16 cellular contexts compared by ENCODE assay signal in genomic region chr2:25964891-25965290, GRCh38. TPM values are rescaled to one million over a fixed set of nuclear protein-coding genes. Genes with fewer than 3 reads are reported as not detected.
DNase-seq lines count a peak whose midpoint lies in the region; ATAC-seq and TF ChIP-seq lines count a peak whose summit lies in the region.
"Had no signal": no experiment of that assay in that cellular context is flagged by ENCODE, and none has a peak within 500 bp of the region (broad histone marks: within the 10 kb centered on the region; RNA-seq: fewer than 3 reads in every experiment).

No MANE protein-coding gene starts in this region.

- H3K9me3 ChIP-seq in osteoblast (ENCODE audit: low read depth, low read length) = no peaks in the 10 kb centered on the region
- H3K9me3 ChIP-seq in mucosa of descending colon = no peaks in the 10 kb centered on the region

- no peaks in the 10 kb centered on the region for H3K27me3 Mint-ChIP-seq in activated naive CD8-positive, alpha-beta T cell treated with anti-CD3 and anti-CD28 coated beads, Interleukin-2, amount 50 U/mL, for 24 hours
- H3K27me3 Mint-ChIP-seq: activated naive CD8-positive, alpha-beta T cell; activated T-cell treated with anti-CD3 and anti-CD28 coated beads, Interleukin-2, amount 50 U/mL, for 24 hours; central memory CD8-positive, alpha-beta T cell; naive B cell had no signal

- H3K79me2 ChIP-seq in osteoblast (ENCODE audit: insufficient read depth, low read length) = peaks cover 12% of the 10 kb centered on the region

- peaks cover 7% of the 10 kb centered on the region for H3K4me1 Mint-ChIP-seq in activated naive CD8-positive, alpha-beta T cell treated with anti-CD3 and anti-CD28 coated beads, Interleukin-2, amount 50 U/mL, for 24 hours

- H3K4me3 ChIP-seq in osteoblast (ENCODE audit: insufficient read depth, low read length) = no peak overlapping the region
- no peak overlapping the region for H3K4me3 ChIP-seq in mucosa of descending colon

- TF ChIP-seq CTCF in C4-2B (conservative IDR thresholded peaks at IDR 0.05) (no peak), osteoblast (IDR thresholded peaks at IDR 0.05; ENCODE audit: extremely low read depth, low read depth, low read length) (no peak), mucosa of descending colon (IDR thresholded peaks at IDR 0.05) (no peak)

- peaks cover 26% of the 10 kb centered on the region for H3K4me1 ChIP-seq in osteoblast (ENCODE audit: insufficient read depth, low read length)
- H3K4me1 ChIP-seq in mucosa of descending colon (ENCODE audit: low read depth) = no peaks in the 10 kb centered on the region

- peaks cover 5% of the 10 kb centered on the region for H4K20me1 ChIP-seq in osteoblast (ENCODE audit: insufficient read depth, low read length)

- H3K9me3 Mint-ChIP-seq in activated naive CD8-positive, alpha-beta T cell treated with anti-CD3 and anti-CD28 coated beads, Interleukin-2, amount 50 U/mL, for 24 hours = no peaks in the 10 kb centered on the region
- H3K9me3 Mint-ChIP-seq: activated T-cell treated with anti-CD3 and anti-CD28 coated beads, Interleukin-2, amount 50 U/mL, for 24 hours; CD8-positive, alpha-beta T cell; central memory CD8-positive, alpha-beta T cell; naive B cell had no signal

- H3K27ac Mint-ChIP-seq in activated naive CD8-positive, alpha-beta T cell treated with anti-CD3 and anti-CD28 coated beads, Interleukin-2, amount 50 U/mL, for 24 hours = no peak overlapping the region
- H3K27ac Mint-ChIP-seq: activated naive CD8-positive, alpha-beta T cell; activated T-cell treated with anti-CD3 and anti-CD28 coated beads, Interleukin-2, amount 50 U/mL, for 24 hours; CD8-positive, alpha-beta T cell had no signal

- no peak overlapping the region for H3K4me2 ChIP-seq in osteoblast (ENCODE audit: insufficient read depth, low read length)

- no peak overlapping the region for H2AFZ ChIP-seq in osteoblast (ENCODE audit: low read length)

- peak overlapping the region; percentile 69; the same call in 1 of the 2 replicates for H3K27ac ChIP-seq in C4-2B
- no peak overlapping the region for H3K27ac ChIP-seq in osteoblast (ENCODE audit: low read depth, low read length)

- no peaks in the 10 kb centered on the region for H3K36me3 Mint-ChIP-seq in activated naive CD8-positive, alpha-beta T cell treated with anti-CD3 and anti-CD28 coated beads, Interleukin-2, amount 50 U/mL, for 24 hours (ENCODE audit: low read depth)
- H3K36me3 Mint-ChIP-seq: activated naive CD8-positive, alpha-beta T cell; CD8-positive, alpha-beta T cell; naive B cell had no signal

- H3K4me3 Mint-ChIP-seq in activated naive CD8-positive, alpha-beta T cell treated with anti-CD3 and anti-CD28 coated beads, Interleukin-2, amount 50 U/mL, for 24 hours = no peak overlapping the region
- H3K4me3 Mint-ChIP-seq: activated naive CD8-positive, alpha-beta T cell; activated T-cell treated with anti-CD3 and anti-CD28 coated beads, Interleukin-2, amount 50 U/mL, for 24 hours; CD8-positive, alpha-beta T cell; central memory CD8-positive, alpha-beta T cell had no signal

- peak; percentile 43 for ATAC-seq in SK-N-SH treated with all-trans-retinoic acid at 6 μM for 48 hours
- no peak for ATAC-seq in mucosa of descending colon
- ATAC-seq in HG02938 (IDR thresholded peaks at IDR 0.05; ENCODE audit: unreplicated experiment) = no peak
- ATAC-seq in activated naive CD8-positive, alpha-beta T cell treated with anti-CD3 and anti-CD28 coated beads, Interleukin-2, amount 50 U/mL, for 24 hours = no peak
- ATAC-seq: CD8-positive, alpha-beta T cell had no signal

- no peaks in the 10 kb centered on the region for H3K36me3 ChIP-seq in osteoblast (ENCODE audit: insufficient read depth, low read length)
- H3K36me3 ChIP-seq in mucosa of descending colon (ENCODE audit: low read depth) = no peaks in the 10 kb centered on the region

- intact Hi-C loops in mucosa of descending colon (cut with DNase I, micrococcal nuclease) = no loop called here

- H3K27me3 ChIP-seq in osteoblast (ENCODE audit: insufficient read depth, low read length) = no peaks in the 10 kb centered on the region

- DNase-seq in globus pallidus (ENCODE audit: low spot score) (peak; percentile 72), osteoblast (ENCODE audit: insufficient read length, low spot score, missing footprints) (peak; percentile 76), mucosa of descending colon (no peak), NOMO-1 treated with dmso at 0.1 percent for 144 hours (lab: John Stamatoyannopoulos, UW; ENCODE audit: unreplicated experiment) (no peak)
- no peak for DNase-seq in activated naive CD8-positive, alpha-beta T cell treated with anti-CD3 and anti-CD28 coated beads, Interleukin-2, amount 50 U/mL, for 24 hours
- DNase-seq: activated CD4-positive, alpha-beta T cell treated with anti-CD3 and anti-CD28 coated beads, Interleukin-2, amount 50 U/mL, for 48 hours; activated T-cell treated with anti-CD3 and anti-CD28 coated beads, Interleukin-2, amount 50 U/mL, for 24 hours; CD8-positive, alpha-beta T cell; naive B cell; NCI-H1417; NCI-H226 had no signal

TF ChIP-seq in SK-N-SH treated with all-trans-retinoic acid at 6 μM for 48 hours, 23 proteins besides CTCF, POLR2A, EP300 and RAD21:
- no peak for TF ChIP-seq ZFP3 (CRISPR knock-in tag; IDR thresholded peaks at IDR 0.05)
- TF ChIP-seq, protein P1, sequence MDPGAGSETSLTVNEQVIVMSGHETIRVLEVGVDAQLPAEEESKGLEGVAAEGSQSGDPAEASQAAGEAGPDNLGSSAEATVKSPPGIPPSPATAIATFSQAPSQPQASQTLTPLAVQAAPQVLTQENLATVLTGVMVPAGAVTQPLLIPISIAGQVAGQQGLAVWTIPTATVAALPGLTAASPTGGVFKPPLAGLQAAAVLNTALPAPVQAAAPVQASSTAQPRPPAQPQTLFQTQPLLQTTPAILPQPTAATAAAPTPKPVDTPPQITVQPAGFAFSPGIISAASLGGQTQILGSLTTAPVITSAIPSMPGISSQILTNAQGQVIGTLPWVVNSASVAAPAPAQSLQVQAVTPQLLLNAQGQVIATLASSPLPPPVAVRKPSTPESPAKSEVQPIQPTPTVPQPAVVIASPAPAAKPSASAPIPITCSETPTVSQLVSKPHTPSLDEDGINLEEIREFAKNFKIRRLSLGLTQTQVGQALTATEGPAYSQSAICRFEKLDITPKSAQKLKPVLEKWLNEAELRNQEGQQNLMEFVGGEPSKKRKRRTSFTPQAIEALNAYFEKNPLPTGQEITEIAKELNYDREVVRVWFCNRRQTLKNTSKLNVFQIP (CRISPR knock-in tag; IDR thresholded peaks at IDR 0.05; ENCODE audit: borderline replicate concordance, low read depth) = no peak
- no peak for TF ChIP-seq ZFP30 (CRISPR knock-in tag; IDR thresholded peaks at IDR 0.05)
- no peak for TF ChIP-seq ISL1 (CRISPR knock-in tag; IDR thresholded peaks at IDR 0.05)
- TF ChIP-seq CSRNP3 (CRISPR knock-in tag; IDR thresholded peaks at IDR 0.05) = no peak
- TF ChIP-seq, protein P2, sequence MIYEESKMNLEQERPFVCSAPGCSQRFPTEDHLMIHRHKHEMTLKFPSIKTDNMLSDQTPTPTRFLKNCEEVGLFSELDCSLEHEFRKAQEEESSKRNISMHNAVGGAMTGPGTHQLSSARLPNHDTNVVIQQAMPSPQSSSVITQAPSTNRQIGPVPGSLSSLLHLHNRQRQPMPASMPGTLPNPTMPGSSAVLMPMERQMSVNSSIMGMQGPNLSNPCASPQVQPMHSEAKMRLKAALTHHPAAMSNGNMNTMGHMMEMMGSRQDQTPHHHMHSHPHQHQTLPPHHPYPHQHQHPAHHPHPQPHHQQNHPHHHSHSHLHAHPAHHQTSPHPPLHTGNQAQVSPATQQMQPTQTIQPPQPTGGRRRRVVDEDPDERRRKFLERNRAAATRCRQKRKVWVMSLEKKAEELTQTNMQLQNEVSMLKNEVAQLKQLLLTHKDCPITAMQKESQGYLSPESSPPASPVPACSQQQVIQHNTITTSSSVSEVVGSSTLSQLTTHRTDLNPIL (CRISPR knock-in tag; IDR thresholded peaks at IDR 0.05; ENCODE audit: low read depth) = no peak
TF ChIP-seq in SK-N-SH treated with all-trans-retinoic acid at 6 μM for 48 hours: peak in this region for 0.

RNA-seq across cellular contexts. Expression of gene KIF3C, which starts 17.4 kb away (rescaled TPM):
- total RNA-seq in osteoblast (14.4 and 17.0 TPM in 2 replicates), mucosa of descending colon (10 to 100 TPM in 1 of 3 donors, 1 to 10 TPM in 2; 1.7 to 14.9 (median 3.3) TPM)

Comparison
In these comparisons a context has a peak if more than half of its experiments do, and no peak if none do; other contexts are left out.
1. DNase-seq: peak in globus pallidus (single experiment) and osteoblast (single experiment); none in mucosa of descending colon (0 of 3), activated naive CD8-positive, alpha-beta T cell treated with anti-CD3 and anti-CD28 coated beads, Interleukin-2, amount 50 U/mL, for 24 hours (single experiment) and NOMO-1 treated with dmso at 0.1 percent for 144 hours (single experiment).